Comparison of ENCODE assay signal across 18 cellular contexts in genomic region chr22:49953027-49953679, GRCh38. TPM values are rescaled to one million over a fixed set of nuclear protein-coding genes. Genes with fewer than 3 reads are reported as not detected.
DNase-seq lines count a peak whose midpoint lies in the region; ATAC-seq and TF ChIP-seq lines count a peak whose summit lies in the region.
"Had no signal": no experiment of that assay in that cellular context is flagged by ENCODE, and none has a peak within 500 bp of the region (broad histone marks: within the 10 kb centered on the region; RNA-seq: fewer than 3 reads in every experiment).

No MANE protein-coding gene starts in this region.

- no peak for DNase-seq in AG04450 (ENCODE audit: low read depth, low spot score)
- peak; percentile 9 to 32 for DNase-seq in NOMO-1 (lab: John Stamatoyannopoulos, UW; ENCODE audit: unreplicated experiment in 2 of 2)
- no peak for DNase-seq in Right ventricle myocardium superior
- DNase-seq in lower leg skin (ENCODE audit: low spot score in 2 of 2), result no peak
- DNase-seq in stimulated activated naive CD8-positive, alpha-beta T cell treated with anti-CD3 and anti-CD28 coated beads, Interleukin-15, amount 100 ng/mL, for 72 hours, result no peak
- DNase-seq in iPS-NIHi7 (ENCODE audit: extremely low spot score), result no peak
- DNase-seq: activated B cell treated with CpG ODN at 0.5 μM for 24 hours; activated T-cell treated with anti-CD3 and anti-CD28 coated beads for 4 hours; amygdala; NCI-H526; stimulated activated CD4-positive, alpha-beta T cell treated with anti-CD3 and anti-CD28 coated beads, Interleukin-12 subunit alpha, Interleukin-12 subunit beta, amount 100 ng/mL, for 4 hours had no signal

- no peak overlapping the region for H2AFZ ChIP-seq in parathyroid adenoma

- no peaks in the 10 kb centered on the region for H3K79me2 ChIP-seq in parathyroid adenoma

- TF ChIP-seq POLR2A in lower leg skin (IDR thresholded peaks at IDR 0.05), result no peak

- no peaks in the 10 kb centered on the region for H3K27me3 Mint-ChIP-seq in stimulated activated naive CD8-positive, alpha-beta T cell treated with anti-CD3 and anti-CD28 coated beads, Interleukin-15, amount 100 ng/mL, for 72 hours
- H3K27me3 Mint-ChIP-seq: activated B cell treated with CpG ODN at 0.5 μM for 24 hours had no signal

- CTCF ChIA-PET in AG04450 (lab: Charles Lee), result no interaction called here

- POLR2A ChIA-PET in AG04450 (lab: Yijun Ruan, JAX), result interaction anchor here (1.6 to 1.9 kb wide), 2 partner anchors 8 to 17 kb away, joined by 14 to 18 read pairs; partner anchors contain the start of gene PIM3

- peak; percentile 2 for ATAC-seq in Right ventricle myocardium superior (ENCODE audit: poor library complexity)
- no peak for ATAC-seq in HG03457 (IDR thresholded peaks at IDR 0.05; ENCODE audit: unreplicated experiment)
- no peak for ATAC-seq in stimulated activated naive CD8-positive, alpha-beta T cell treated with anti-CD3 and anti-CD28 coated beads, Interleukin-15, amount 100 ng/mL, for 72 hours

- intact Hi-C loops in Right ventricle myocardium superior (cut with DNase I) (no loop called here), lower leg skin (cut with DNase I; ENCODE audit: low total_unique reads) (no loop called here)

- H3K36me3 ChIP-seq in parathyroid adenoma (ENCODE audit: control insufficient read depth, insufficient read depth, low read length), result no peaks in the 10 kb centered on the region

- H3K4me1 Mint-ChIP-seq in stimulated activated naive CD8-positive, alpha-beta T cell treated with anti-CD3 and anti-CD28 coated beads, Interleukin-15, amount 100 ng/mL, for 72 hours, result peaks cover 10% of the 10 kb centered on the region
- H3K4me1 Mint-ChIP-seq: activated B cell treated with CpG ODN at 0.5 μM for 24 hours had no signal

- H3K27ac ChIP-seq in AG04450 (ENCODE audit: low read depth, low read length) (peak overlapping the region; percentile 87), parathyroid adenoma (peak overlapping the region; percentile 56)
- H3K27ac ChIP-seq: foreskin keratinocyte had no signal

- H3K4me3 ChIP-seq in AG04450 (ENCODE audit: low read depth, low read length) (no peak overlapping the region), parathyroid adenoma (ENCODE audit: low read depth, low read length) (no peak overlapping the region), lower leg skin (ENCODE audit: low read depth, poor library complexity, severe bottlenecking) (no peak overlapping the region)

- H3K4me1 ChIP-seq in parathyroid adenoma, result peaks cover 8% of the 10 kb centered on the region

- H3K4me2 ChIP-seq in parathyroid adenoma (ENCODE audit: low read length), result no peak overlapping the region

- H3K9me3 Mint-ChIP-seq in stimulated activated naive CD8-positive, alpha-beta T cell treated with anti-CD3 and anti-CD28 coated beads, Interleukin-15, amount 100 ng/mL, for 72 hours, result no peaks in the 10 kb centered on the region
- H3K9me3 Mint-ChIP-seq: activated B cell treated with CpG ODN at 0.5 μM for 24 hours, H9 had no signal

- no peaks in the 10 kb centered on the region for H3K27me3 ChIP-seq in AG04450 (ENCODE audit: control insufficient read depth, insufficient read depth, low read length)
- no peaks in the 10 kb centered on the region for H3K27me3 ChIP-seq in parathyroid adenoma (ENCODE audit: control insufficient read depth, insufficient read depth, low read length)
- H3K27me3 ChIP-seq: foreskin keratinocyte had no signal

- no peak overlapping the region for H3K27ac Mint-ChIP-seq in stimulated activated naive CD8-positive, alpha-beta T cell treated with anti-CD3 and anti-CD28 coated beads, Interleukin-15, amount 100 ng/mL, for 72 hours
- H3K27ac Mint-ChIP-seq: activated B cell treated with CpG ODN at 0.5 μM for 24 hours, H9 had no signal

- no peaks in the 10 kb centered on the region; the same call in 1 of the 2 replicates for H3K9me3 ChIP-seq in AG04450 (ENCODE audit: control insufficient read depth, insufficient read depth, low read length)
- no peaks in the 10 kb centered on the region for H3K9me3 ChIP-seq in parathyroid adenoma (ENCODE audit: control insufficient read depth, low read length)

- no peak overlapping the region for H3K9ac ChIP-seq in parathyroid adenoma

- H3K4me3 Mint-ChIP-seq in stimulated activated naive CD8-positive, alpha-beta T cell treated with anti-CD3 and anti-CD28 coated beads, Interleukin-15, amount 100 ng/mL, for 72 hours, result no peak overlapping the region
- H3K4me3 Mint-ChIP-seq: activated B cell treated with CpG ODN at 0.5 μM for 24 hours, H9 had no signal

- TF ChIP-seq CTCF in AG04450 (IDR thresholded peaks at IDR 0.05; ENCODE audit: low read depth, low read length) (no peak), parathyroid adenoma (IDR thresholded peaks at IDR 0.05) (no peak), lower leg skin (IDR thresholded peaks at IDR 0.05) (no peak)

- 68 to 71% methylated on average over 13 to 15 of the region's 20 CpGs for WGBS in lower leg skin, 2 donors

RNA-seq across cellular contexts. Expression of gene PIM3, which starts 7.4 kb away (rescaled TPM):
- 6.1 and 8.2 TPM in 2 replicates for polyA plus RNA-seq in AG04450 (2011; rRNA removed)
- polyA minus RNA-seq in AG04450 (2011; rRNA and poly(A)+ RNA removed), result 3.2 and 4.1 TPM in 2 replicates
- total RNA-seq in Right ventricle myocardium superior (61.5 TPM), lower leg skin (100 to 1,000 TPM; 149 to 181 (median 163) TPM)

RNA-seq across cellular contexts. Expression of gene CRELD2, which starts 34.7 kb away (rescaled TPM):
- 31.6 and 35.4 TPM in 2 replicates for polyA plus RNA-seq in AG04450 (2011; rRNA removed)
- polyA minus RNA-seq in AG04450 (2011; rRNA and poly(A)+ RNA removed), result 8.3 and 8.9 TPM in 2 replicates
- total RNA-seq in Right ventricle myocardium superior (22.1 TPM), lower leg skin (10 to 100 TPM in 3 of 4 donors, 1 to 10 TPM in 1; 9.1 to 28.0 (median 18.0) TPM)

RNA-seq across cellular contexts. Expression of gene ALG12, which starts 34.9 kb away (rescaled TPM):
- 5.4 and 5.6 TPM in 2 replicates for polyA plus RNA-seq in AG04450 (2011; rRNA removed)
- 5.6 and 6.8 TPM in 2 replicates for polyA minus RNA-seq in AG04450 (2011; rRNA and poly(A)+ RNA removed)
- 13.8 TPM for total RNA-seq in Right ventricle myocardium superior
- total RNA-seq in lower leg skin, result 10 to 100 TPM in 3 of 4 donors, 1 to 10 TPM in 1; 7.5 to 25.6 (median 16.1) TPM

RNA-seq across cellular contexts. Expression of gene IL17REL, which starts 59.4 kb away (rescaled TPM):
- not detected in 2 replicates for polyA plus RNA-seq in AG04450 (2011; rRNA removed)
- polyA minus RNA-seq in AG04450 (2011; rRNA and poly(A)+ RNA removed), result not detected in 2 replicates
- total RNA-seq in Right ventricle myocardium superior (not detected), lower leg skin (not detected)
- total RNA-seq: foreskin keratinocyte, kidney epithelial cell, SK-MEL-5 had no signal
- polyA plus RNA-seq: foreskin keratinocyte, neural cell had no signal

Comparison
In these comparisons a context has a peak if more than half of its experiments do, and no peak if none do; other contexts are left out.
1. DNase-seq: peak in NOMO-1 (2 of 2); none in AG04450 (single experiment), Right ventricle myocardium superior (single experiment), lower leg skin (0 of 2), stimulated activated naive CD8-positive, alpha-beta T cell treated with anti-CD3 and anti-CD28 coated beads, Interleukin-15, amount 100 ng/mL, for 72 hours (0 of 2) and iPS-NIHi7 (single experiment).